Comparison of ENCODE assay signal across 1 cellular context in genomic region chr9:83920942-83921707, GRCh38.
TF ChIP-seq lines count a peak whose summit lies in the region.

TSS of gene KIF27 (minus strand) at chr9:83921432. CDS start at chr9:83915591, 5,841 bp downstream.

TF ChIP-seq in K562, 482 proteins besides CTCF, POLR2A, EP300 and RAD21 (continued from another document and continues in another):
- TF ChIP-seq ZNF449 (CRISPR knock-in tag; IDR thresholded peaks at IDR 0.05) (no peak), POLR3G (IDR thresholded peaks at IDR 0.05; ENCODE audit: extremely low read depth, insufficient read length, insufficient replicate concordance) (no peak), TSHZ1 (CRISPR knock-in tag; IDR thresholded peaks at IDR 0.05) (no peak), ZBTB49 (CRISPR knock-in tag; IDR thresholded peaks at IDR 0.05; ENCODE audit: borderline replicate concordance) (0 out of 2 replicates have a peak, but pooled peaks have one; percentile 46), FOXJ3 (CRISPR knock-in tag; IDR thresholded peaks at IDR 0.05) (peak; percentile 68), IRF1 (CRISPR knock-in tag; IDR thresholded peaks at IDR 0.05; ENCODE audit: borderline replicate concordance) (peak; percentile 65; the same call in 1 of the 2 replicates), GTF2F1 (IDR thresholded peaks at IDR 0.05; ENCODE audit: low read depth, low read length) (no peak), ELF4 (CRISPR knock-in tag; IDR thresholded peaks at IDR 0.05) (no peak), MBD2 (IDR thresholded peaks at IDR 0.05; ENCODE audit: borderline replicate concordance, low read depth) (peak; percentile 23; the same call in 1 of the 2 replicates), PRPF4 (IDR thresholded peaks at IDR 0.05; ENCODE audit: insufficient read depth, low read depth, low read length, poor library complexity, severe bottlenecking) (peak; percentile 37), ZFX (CRISPR knock-in tag; IDR thresholded peaks at IDR 0.05) (peak; percentile 74), CXXC5 (CRISPR knock-in tag; IDR thresholded peaks at IDR 0.05) (peak; percentile 80), SMARCA4 (IDR thresholded peaks at IDR 0.05) (0 out of 2 replicates have a peak, but pooled peaks have one; percentile 6), THRA (IDR thresholded peaks at IDR 0.05) (no peak), FIP1L1 (IDR thresholded peaks at IDR 0.05; ENCODE audit: low read depth, low read length, poor library complexity, severe bottlenecking) (peak; percentile 28), FOXK1 (CRISPR knock-in tag; IDR thresholded peaks at IDR 0.05; ENCODE audit: borderline replicate concordance) (peak; percentile 47; the same call in 1 of the 2 replicates), PCBP2 (IDR thresholded peaks at IDR 0.05; ENCODE audit: low read depth, low read length, poor library complexity, severe bottlenecking) (no peak), THRAP3 (IDR thresholded peaks at IDR 0.05; ENCODE audit: borderline replicate concordance) (no peak), ZBTB40 (IDR thresholded peaks at IDR 0.05) (peak; percentile 82), ZBTB40 (CRISPR knock-in tag; IDR thresholded peaks at IDR 0.05) (no peak), TFAM (CRISPR knock-in tag; conservative IDR thresholded peaks at IDR 0.05) (no peak), KDM5B (IDR thresholded peaks at IDR 0.05; ENCODE audit: insufficient replicate concordance, low read depth, low read length) (peak; percentile 52), GABPA (tag; conservative IDR thresholded peaks at IDR 0.05; ENCODE audit: low read depth) (peak; percentile 85), SRSF9 (IDR thresholded peaks at IDR 0.05; ENCODE audit: borderline replicate concordance, low read depth, low read length) (no peak), ZNF143 (CRISPR knock-in tag; IDR thresholded peaks at IDR 0.05) (no peak), CCNT2 (IDR thresholded peaks at IDR 0.05; ENCODE audit: borderline replicate concordance, extremely low read depth, insufficient read length, low read depth, low read length) (peak; percentile 32), GATAD2B (IDR thresholded peaks at IDR 0.05; ENCODE audit: borderline replicate concordance) (0 out of 2 replicates have a peak, but pooled peaks have one; percentile 12), ZNF511 (CRISPR knock-in tag; IDR thresholded peaks at IDR 0.05) (peak; percentile 96), CTBP1 (IDR thresholded peaks at IDR 0.05; ENCODE audit: borderline replicate concordance) (no peak), ATF3 (IDR thresholded peaks at IDR 0.05) (no peak), ATF3 (CRISPR knock-in tag; conservative IDR thresholded peaks at IDR 0.05) (no peak), ZBTB11 (CRISPR knock-in tag; IDR thresholded peaks at IDR 0.05) (peak; percentile 75 to 94 (median 78); a peak in 5 of 6 replicates)
